ENCODE assay signal across 22 cellular contexts in the genomic region with DNA sequence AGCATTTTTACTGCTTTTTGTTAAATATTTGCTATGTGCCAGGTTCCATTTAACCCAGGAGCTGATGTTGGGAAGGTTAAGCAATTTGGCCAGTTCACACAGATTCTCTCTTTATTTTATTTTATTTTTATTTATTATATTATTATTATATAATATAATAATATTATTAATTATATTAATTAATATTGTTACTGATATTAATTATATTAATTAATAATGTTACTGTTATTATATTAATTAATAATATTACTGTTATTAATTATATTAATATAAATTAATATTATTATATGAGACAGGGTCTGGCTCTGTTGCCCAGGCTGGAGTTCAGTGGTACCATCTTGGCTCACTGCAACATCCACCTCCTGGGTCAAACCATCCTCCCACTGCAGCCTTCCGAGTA.
"Had no signal": no experiment of that assay in that cellular context is flagged by ENCODE, and none has a peak within 500 bp of the region (broad histone marks: within the 10 kb centered on the region; RNA-seq: fewer than 3 reads in every experiment).

No MANE protein-coding gene starts in this region.

- H3K9me3 ChIP-seq: breast epithelium, MG63, Peyer's patch had no signal

- DNase-seq: activated CD4-positive, alpha-beta T cell treated with anti-CD3 and anti-CD28 coated beads, Interleukin-2, amount 10 ng/mL, durations not matched to agents 24 days and 14 days; activated CD4-positive, alpha-beta T cell treated with anti-CD3 and anti-CD28 coated beads, Interleukin-2, amount 50 U/mL, for 48 hours; activated CD4-positive, CD25-positive, alpha-beta regulatory T cell treated with anti-CD3 and anti-CD28 coated beads, Interleukin-2, amount 50 U/mL, for 72 hours; activated CD8-positive, alpha-beta memory T cell treated with anti-CD3 and anti-CD28 coated beads, Interleukin-2, amount 10 ng/mL, durations not matched to agents 7 days and 5 days; activated effector memory CD4-positive, alpha-beta T cell treated with Interleukin-2 at 50 U/mL for 16 hours; activated naive CD4-positive, alpha-beta T cell; activated T-cell treated with anti-CD3 and anti-CD28 coated beads, Interleukin-2, amount 50 U/mL, for 24 hours; aorta; central memory CD4-positive, alpha-beta T cell; MG63; MV-4-11; NCI-H1092 treated with DMSO at 0.1 percent for 48 hours; NCI-H1436 treated with DMSO at 0.1 percent for 48 hours; NCI-H187; NCI-H2081; NCI-H510A treated with DMSO at 0.1 percent for 48 hours; NK-92 treated with Interleukin-12 subunit alpha and Interleukin-12 subunit beta, amount 100 ng/mL, for 24 hours; Peyer's patch; T-helper 1 cell; WERI-Rb-1 had no signal

- H3K4me1 ChIP-seq: breast epithelium had no signal

- ATAC-seq: activated CD8-positive, alpha-beta memory T cell treated with anti-CD3 and anti-CD28 coated beads, Interleukin-2, amount 10 ng/mL, durations not matched to agents 7 days and 5 days had no signal

- H3K4me3 ChIP-seq: breast epithelium, MG63, Peyer's patch, SK-N-MC had no signal

- H3K27ac ChIP-seq: breast epithelium, Peyer's patch, SK-N-MC, WERI-Rb-1 had no signal

- H3K36me3 ChIP-seq: breast epithelium, MG63, Peyer's patch, WERI-Rb-1 had no signal
